Comparison of ENCODE assay signal across 1 cellular context in the genomic region with DNA sequence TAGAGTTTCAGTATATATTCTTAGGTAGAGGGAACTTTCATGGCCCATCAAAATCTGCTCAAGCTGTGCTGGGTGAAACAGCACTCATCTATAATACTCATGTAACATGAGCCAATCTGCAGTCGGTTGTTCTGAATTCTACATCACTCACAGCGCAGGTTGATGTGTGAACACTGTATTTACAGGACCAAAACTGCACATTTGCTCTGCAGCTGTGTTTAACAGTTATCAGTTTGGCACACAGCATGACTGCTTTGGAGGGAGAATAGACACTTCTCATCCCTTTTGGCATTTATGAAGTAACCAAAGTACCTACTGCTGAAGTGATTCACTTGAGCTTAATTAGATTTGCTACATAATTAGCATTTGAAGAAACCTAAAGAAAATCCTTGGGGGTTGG.
TF ChIP-seq lines count a peak whose summit lies in the region.

No MANE protein-coding gene starts in this region.

TF ChIP-seq in H1, 55 proteins besides CTCF, POLR2A, EP300 and RAD21 (continued from another document):
- TF ChIP-seq, protein P1, sequence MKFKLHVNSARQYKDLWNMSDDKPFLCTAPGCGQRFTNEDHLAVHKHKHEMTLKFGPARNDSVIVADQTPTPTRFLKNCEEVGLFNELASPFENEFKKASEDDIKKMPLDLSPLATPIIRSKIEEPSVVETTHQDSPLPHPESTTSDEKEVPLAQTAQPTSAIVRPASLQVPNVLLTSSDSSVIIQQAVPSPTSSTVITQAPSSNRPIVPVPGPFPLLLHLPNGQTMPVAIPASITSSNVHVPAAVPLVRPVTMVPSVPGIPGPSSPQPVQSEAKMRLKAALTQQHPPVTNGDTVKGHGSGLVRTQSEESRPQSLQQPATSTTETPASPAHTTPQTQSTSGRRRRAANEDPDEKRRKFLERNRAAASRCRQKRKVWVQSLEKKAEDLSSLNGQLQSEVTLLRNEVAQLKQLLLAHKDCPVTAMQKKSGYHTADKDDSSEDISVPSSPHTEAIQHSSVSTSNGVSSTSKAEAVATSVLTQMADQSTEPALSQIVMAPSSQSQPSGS (IDR thresholded peaks at IDR 0.05; ENCODE audit: low read length), result no peak
- TF ChIP-seq, protein P2, sequence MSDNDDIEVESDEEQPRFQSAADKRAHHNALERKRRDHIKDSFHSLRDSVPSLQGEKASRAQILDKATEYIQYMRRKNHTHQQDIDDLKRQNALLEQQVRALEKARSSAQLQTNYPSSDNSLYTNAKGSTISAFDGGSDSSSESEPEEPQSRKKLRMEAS (IDR thresholded peaks at IDR 0.05), result no peak
- TF ChIP-seq TEAD4 (IDR thresholded peaks at IDR 0.05; ENCODE audit: low read depth, low read length) (no peak), JUN (IDR thresholded peaks at IDR 0.05; ENCODE audit: low read depth, low read length) (no peak), TCF12 (IDR thresholded peaks at IDR 0.05; ENCODE audit: low read depth, low read length) (no peak), SP1 (IDR thresholded peaks at IDR 0.05; ENCODE audit: low read depth, low read length) (no peak), SAP30 (IDR thresholded peaks at IDR 0.05; ENCODE audit: insufficient read depth, insufficient replicate concordance, low read length) (no peak), TBP (IDR thresholded peaks at IDR 0.05; ENCODE audit: low read depth, low read length) (no peak), RFX5 (IDR thresholded peaks at IDR 0.05; ENCODE audit: borderline replicate concordance, low read depth, low read length) (no peak), GABPA (IDR thresholded peaks at IDR 0.05; ENCODE audit: borderline replicate concordance, insufficient read depth, low read length) (no peak), POU5F1 (IDR thresholded peaks at IDR 0.05; ENCODE audit: low read depth, low read length) (no peak)
